8 cellular contexts compared by ENCODE assay signal in the genomic region with DNA sequence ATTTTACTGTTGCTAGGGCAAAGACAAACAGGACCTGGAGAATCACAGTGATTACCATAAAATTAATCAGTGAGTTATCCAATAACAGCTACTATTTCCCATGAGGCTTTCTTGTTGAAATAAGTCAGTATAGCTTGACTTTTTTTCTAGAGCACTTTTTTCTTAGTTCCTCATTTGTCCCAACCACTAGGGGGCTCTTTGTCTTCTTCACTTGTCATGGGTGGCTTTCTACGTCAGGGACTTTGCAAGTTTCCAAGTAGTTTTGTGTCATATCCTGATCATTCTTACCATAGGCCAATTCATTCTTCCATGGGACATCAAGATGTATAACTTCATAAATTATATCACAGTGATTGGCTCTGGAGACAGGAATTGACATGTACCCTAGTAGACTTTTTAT.
DNase-seq lines count a peak whose midpoint lies in the region; ATAC-seq, FAIRE-seq and TF ChIP-seq lines count a peak whose summit lies in the region.

No MANE protein-coding gene starts in this region.

- H3K36me3 Mint-ChIP-seq in naive thymus-derived CD8-positive, alpha-beta T cell, result no peaks in the 10 kb centered on the region

- no peak for FAIRE-seq in GM12878 (lab: Jason Lieb, UNC)

- peak; percentile 52 for TF ChIP-seq RAD21 in GM12878 (IDR thresholded peaks at IDR 0.05; ENCODE audit: insufficient read depth, low read depth, low read length)

- WGBS in GM12878 (ENCODE audit: insufficient coverage, insufficient replicate concordance, low lambda C conversion rate, missing lambda C conversion rate), result 0% methylated on average over 1 of the region's 1 CpG

- no peaks in the 10 kb centered on the region for H3K4me1 ChIP-seq in Karpas-422 (ENCODE audit: low read length)
- H3K4me1 ChIP-seq in GM12878 (ENCODE audit: control insufficient read depth, insufficient read depth, low read length), result no peaks in the 10 kb centered on the region
- H3K4me1 ChIP-seq in vagina, result no peaks in the 10 kb centered on the region

- H3K79me2 ChIP-seq in Karpas-422 (ENCODE audit: low read length) (no peaks in the 10 kb centered on the region), GM12878 (ENCODE audit: control insufficient read depth, insufficient read depth, low read length) (no peaks in the 10 kb centered on the region)

- H3K4me2 ChIP-seq in Karpas-422 (ENCODE audit: low read depth, low read length, poor library complexity, severe bottlenecking) (no peak overlapping the region), GM12878 (ENCODE audit: control insufficient read depth, insufficient read depth) (no peak overlapping the region)

- H3K9me3 Mint-ChIP-seq in naive thymus-derived CD8-positive, alpha-beta T cell, result peaks cover 0 to 18% (median 2%) of the 10 kb centered on the region in 9 donors

- no peaks in the 10 kb centered on the region for H3K9me2 ChIP-seq in Karpas-422 (replicated peaks; ENCODE audit: insufficient read depth, low read length)

- H3K27ac Mint-ChIP-seq in naive thymus-derived CD8-positive, alpha-beta T cell, result no peak overlapping the region

- no peak for TF ChIP-seq EP300 in GM12878 (IDR thresholded peaks at IDR 0.05; ENCODE audit: borderline replicate concordance in 1 of 2, control insufficient read depth in 1 of 2, low read depth in 2 of 2, low read length in 2 of 2)

- H3K27me3 ChIP-seq in Karpas-422 (ENCODE audit: low read length), result no peaks in the 10 kb centered on the region
- no peaks in the 10 kb centered on the region for H3K27me3 ChIP-seq in GM12878 (replicated peaks in 1 of 2; ENCODE audit: control insufficient read depth in 2 of 2, insufficient read depth in 2 of 2, low read length in 1 of 2)
- no peaks in the 10 kb centered on the region for H3K27me3 ChIP-seq in vagina

- no peak for TF ChIP-seq POLR2A in GM12878 (IDR thresholded peaks at IDR 0.05; ENCODE audit: low read depth, low read length)
- TF ChIP-seq POLR2A in vagina (IDR thresholded peaks at IDR 0.05), result no peak

- intact Hi-C loops in GM12878 (cut with micrococcal nuclease; ENCODE audit: unreplicated experiment) (loop anchor here (1.0 to 10.0 kb wide), 3 partner anchors 161 to 971 kb away; no protein-coding TSS in a partner anchor), vagina (cut with DNase I) (no loop called here)

- RAD21 ChIA-PET in GM12878 (lab: Charles Lee; ENCODE audit: unreplicated experiment), result interaction anchor here (0.6 to 3.2 kb wide), 8 partner anchors 22 to 974 kb away, joined by 3 to 10 read pairs (median 3); no protein-coding TSS in a partner anchor

- SMC1A ChIA-PET in GM12878 (lab: Charles Lee; ENCODE audit: uncharacterized antibody, unreplicated experiment), result interaction anchor here (0.6 to 1.6 kb wide), 13 partner anchors 9 to 972 kb away, joined by 3 to 16 read pairs (median 4); no protein-coding TSS in a partner anchor

- H2AFZ ChIP-seq in Karpas-422 (ENCODE audit: low read length) (no peak overlapping the region), GM12878 (ENCODE audit: control insufficient read depth, low read depth, low read length) (no peak overlapping the region)

- H3K27me3 Mint-ChIP-seq in naive thymus-derived CD8-positive, alpha-beta T cell, result no peaks in the 10 kb centered on the region

- H3K9ac ChIP-seq in Karpas-422 (ENCODE audit: low read length) (no peak overlapping the region), GM12878 (ENCODE audit: control insufficient read depth, insufficient read depth, low read length) (no peak overlapping the region)

- DNase-seq in ELR (ENCODE audit: low read depth) (peak; percentile 57), Karpas-422 (peak; percentile 86), GM12878 (ENCODE audit: low read depth, low spot score) (peak; percentile 4), medulla oblongata (ENCODE audit: extremely low spot score) (peak; percentile 5), vagina (ENCODE audit: extremely low spot score in 2 of 2) (no peak), ecto neural progenitor cell (ENCODE audit: low spot score) (no peak)
- no peak for DNase-seq in naive thymus-derived CD8-positive, alpha-beta T cell

- CTCF ChIA-PET in GM12878 (lab: Yijun Ruan, JAX), result interaction anchor here (0.6 to 2.3 kb wide), 34 partner anchors 8 to 974 kb away, joined by 3 to 18 read pairs (median 4); no protein-coding TSS in a partner anchor

- peak; percentile 40 to 52 (median 52); a peak in 5 of 6 replicates for TF ChIP-seq CTCF in GM12878 (IDR thresholded peaks at IDR 0.05 in 2 of 3, conservative IDR thresholded peaks at IDR 0.05 in 1 of 3; ENCODE audit: control insufficient read depth in 2 of 3, extremely low read depth in 1 of 3, insufficient read depth in 1 of 3, low read depth in 3 of 3, low read length in 3 of 3)
- TF ChIP-seq CTCF in vagina (IDR thresholded peaks at IDR 0.05), result no peak

- no TSS peak for BruUV-seq in GM12878 (replicated peaks; lab: Mats Ljungman, UMichigan)

- no peaks in the 10 kb centered on the region for H3K4me1 Mint-ChIP-seq in naive thymus-derived CD8-positive, alpha-beta T cell

- ATAC-seq in GM12878, result peak; percentile 69
- ATAC-seq in HG02678 (IDR thresholded peaks at IDR 0.05; ENCODE audit: unreplicated experiment), result no peak
- no peak for ATAC-seq in naive thymus-derived CD8-positive, alpha-beta T cell

- H3K27ac ChIP-seq in Karpas-422 (ENCODE audit: low read length) (no peak overlapping the region), GM12878 (ENCODE audit: control insufficient read depth, insufficient read depth) (no peak overlapping the region), vagina (no peak overlapping the region)

- H4K20me1 ChIP-seq in Karpas-422 (ENCODE audit: insufficient read depth, low read depth, low read length) (no peaks in the 10 kb centered on the region), GM12878 (ENCODE audit: control insufficient read depth, insufficient read depth) (no peaks in the 10 kb centered on the region)

- H3K9me3 ChIP-seq in Karpas-422 (ENCODE audit: low read length) (no peaks in the 10 kb centered on the region), GM12878 (replicated peaks; ENCODE audit: control insufficient read depth, insufficient read depth, low read length) (no peaks in the 10 kb centered on the region), vagina (no peaks in the 10 kb centered on the region)

- H3K4me3 ChIP-seq in Karpas-422 (ENCODE audit: low read length) (no peak overlapping the region), GM12878 (no peak overlapping the region), vagina (no peak overlapping the region)

- H3K36me3 ChIP-seq in Karpas-422 (ENCODE audit: insufficient read depth, low read length) (no peaks in the 10 kb centered on the region), GM12878 (ENCODE audit: control insufficient read depth in 2 of 2, insufficient read depth in 2 of 2, low read length in 1 of 2) (no peaks in the 10 kb centered on the region), vagina (no peaks in the 10 kb centered on the region)

- POLR2A ChIA-PET in GM12878 (lab: Charles Lee), result no interaction called here
- POLR2A ChIA-PET in naive thymus-derived CD8-positive, alpha-beta T cell (lab: Charles Lee), result no interaction called here

- in situ Hi-C loops in GM12878 (cut with MboI), result loop anchor here (10.0 to 25.0 kb wide), 2 partner anchors 802 to 969 kb away; no protein-coding TSS in a partner anchor

- H3K4me3 Mint-ChIP-seq in naive thymus-derived CD8-positive, alpha-beta T cell, result no peak overlapping the region

TF ChIP-seq in GM12878, 131 proteins besides CTCF, POLR2A, EP300 and RAD21:
- no peak for TF ChIP-seq FOXM1 (IDR thresholded peaks at IDR 0.05; ENCODE audit: low read depth, low read length)
- TF ChIP-seq CREB1 (IDR thresholded peaks at IDR 0.05; ENCODE audit: low read depth), result peak; percentile 54; the same call in 1 of the 2 replicates
- TF ChIP-seq, protein P1, sequence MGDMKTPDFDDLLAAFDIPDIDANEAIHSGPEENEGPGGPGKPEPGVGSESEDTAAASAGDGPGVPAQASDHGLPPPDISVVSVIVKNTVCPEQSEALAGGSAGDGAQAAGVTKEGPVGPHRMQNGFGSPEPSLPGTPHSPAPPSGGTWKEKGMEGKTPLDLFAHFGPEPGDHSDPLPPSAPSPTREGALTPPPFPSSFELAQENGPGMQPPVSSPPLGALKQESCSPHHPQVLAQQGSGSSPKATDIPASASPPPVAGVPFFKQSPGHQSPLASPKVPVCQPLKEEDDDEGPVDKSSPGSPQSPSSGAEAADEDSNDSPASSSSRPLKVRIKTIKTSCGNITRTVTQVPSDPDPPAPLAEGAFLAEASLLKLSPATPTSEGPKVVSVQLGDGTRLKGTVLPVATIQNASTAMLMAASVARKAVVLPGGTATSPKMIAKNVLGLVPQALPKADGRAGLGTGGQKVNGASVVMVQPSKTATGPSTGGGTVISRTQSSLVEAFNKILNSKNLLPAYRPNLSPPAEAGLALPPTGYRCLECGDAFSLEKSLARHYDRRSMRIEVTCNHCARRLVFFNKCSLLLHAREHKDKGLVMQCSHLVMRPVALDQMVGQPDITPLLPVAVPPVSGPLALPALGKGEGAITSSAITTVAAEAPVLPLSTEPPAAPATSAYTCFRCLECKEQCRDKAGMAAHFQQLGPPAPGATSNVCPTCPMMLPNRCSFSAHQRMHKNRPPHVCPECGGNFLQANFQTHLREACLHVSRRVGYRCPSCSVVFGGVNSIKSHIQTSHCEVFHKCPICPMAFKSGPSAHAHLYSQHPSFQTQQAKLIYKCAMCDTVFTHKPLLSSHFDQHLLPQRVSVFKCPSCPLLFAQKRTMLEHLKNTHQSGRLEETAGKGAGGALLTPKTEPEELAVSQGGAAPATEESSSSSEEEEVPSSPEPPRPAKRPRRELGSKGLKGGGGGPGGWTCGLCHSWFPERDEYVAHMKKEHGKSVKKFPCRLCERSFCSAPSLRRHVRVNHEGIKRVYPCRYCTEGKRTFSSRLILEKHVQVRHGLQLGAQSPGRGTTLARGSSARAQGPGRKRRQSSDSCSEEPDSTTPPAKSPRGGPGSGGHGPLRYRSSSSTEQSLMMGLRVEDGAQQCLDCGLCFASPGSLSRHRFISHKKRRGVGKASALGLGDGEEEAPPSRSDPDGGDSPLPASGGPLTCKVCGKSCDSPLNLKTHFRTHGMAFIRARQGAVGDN (IDR thresholded peaks at IDR 0.05), result no peak
- peak; percentile 48; the same call in 1 of the 2 replicates for TF ChIP-seq SMC3 (IDR thresholded peaks at IDR 0.05; ENCODE audit: borderline replicate concordance, low read length)
- no peak for TF ChIP-seq CHD4 (IDR thresholded peaks at IDR 0.05)
- no peak for TF ChIP-seq NBN (IDR thresholded peaks at IDR 0.05)

Comparison
In these comparisons a context has a peak if more than half of its experiments do, and no peak if none do; other contexts are left out.
1. DNase-seq: peak in ELR (single experiment), Karpas-422 (single experiment), GM12878 (single experiment) and medulla oblongata (single experiment); none in vagina (0 of 2), naive thymus-derived CD8-positive, alpha-beta T cell (0 of 10) and ecto neural progenitor cell (single experiment).
2. CTCF ChIP-seq: peak in GM12878 (3 of 3); none in vagina (0 of 3).